1 cellular context compared by ENCODE assay signal in genomic region chr9:114172981-114173833, GRCh38.
TF ChIP-seq lines count a peak whose summit lies in the region.

No MANE protein-coding gene starts in this region.

TF ChIP-seq in K562, 482 proteins besides CTCF, POLR2A, EP300 and RAD21 (continued from another document):
- TF ChIP-seq BRF2 (IDR thresholded peaks at IDR 0.05; ENCODE audit: borderline replicate concordance, insufficient read depth, insufficient read length) (no peak), ZNF655 (CRISPR knock-in tag; IDR thresholded peaks at IDR 0.05) (no peak), GATAD2A (IDR thresholded peaks at IDR 0.05) (no peak), CXXC5 (CRISPR knock-in tag; IDR thresholded peaks at IDR 0.05) (no peak), MEF2D (tag; conservative IDR thresholded peaks at IDR 0.05; ENCODE audit: low read depth) (no peak), TCF7L2 (IDR thresholded peaks at IDR 0.05; ENCODE audit: low read depth, low read length) (no peak), MTA2 (IDR thresholded peaks at IDR 0.05; ENCODE audit: low read depth) (no peak), RBM34 (IDR thresholded peaks at IDR 0.05; ENCODE audit: borderline replicate concordance, insufficient read depth, low read length) (no peak), ATF3 (IDR thresholded peaks at IDR 0.05) (no peak), ATF3 (CRISPR knock-in tag; conservative IDR thresholded peaks at IDR 0.05) (no peak), POLR3G (IDR thresholded peaks at IDR 0.05; ENCODE audit: extremely low read depth, insufficient read length, insufficient replicate concordance) (no peak), ZNF57 (CRISPR knock-in tag; IDR thresholded peaks at IDR 0.05) (no peak), ESRRA (IDR thresholded peaks at IDR 0.05; ENCODE audit: borderline replicate concordance, low read depth) (peak; percentile 31; the same call in 1 of the 2 replicates), ZNF318 (IDR thresholded peaks at IDR 0.05; ENCODE audit: borderline replicate concordance in 1 of 2, low read depth in 1 of 2) (no peak)
